In the genomic region with DNA sequence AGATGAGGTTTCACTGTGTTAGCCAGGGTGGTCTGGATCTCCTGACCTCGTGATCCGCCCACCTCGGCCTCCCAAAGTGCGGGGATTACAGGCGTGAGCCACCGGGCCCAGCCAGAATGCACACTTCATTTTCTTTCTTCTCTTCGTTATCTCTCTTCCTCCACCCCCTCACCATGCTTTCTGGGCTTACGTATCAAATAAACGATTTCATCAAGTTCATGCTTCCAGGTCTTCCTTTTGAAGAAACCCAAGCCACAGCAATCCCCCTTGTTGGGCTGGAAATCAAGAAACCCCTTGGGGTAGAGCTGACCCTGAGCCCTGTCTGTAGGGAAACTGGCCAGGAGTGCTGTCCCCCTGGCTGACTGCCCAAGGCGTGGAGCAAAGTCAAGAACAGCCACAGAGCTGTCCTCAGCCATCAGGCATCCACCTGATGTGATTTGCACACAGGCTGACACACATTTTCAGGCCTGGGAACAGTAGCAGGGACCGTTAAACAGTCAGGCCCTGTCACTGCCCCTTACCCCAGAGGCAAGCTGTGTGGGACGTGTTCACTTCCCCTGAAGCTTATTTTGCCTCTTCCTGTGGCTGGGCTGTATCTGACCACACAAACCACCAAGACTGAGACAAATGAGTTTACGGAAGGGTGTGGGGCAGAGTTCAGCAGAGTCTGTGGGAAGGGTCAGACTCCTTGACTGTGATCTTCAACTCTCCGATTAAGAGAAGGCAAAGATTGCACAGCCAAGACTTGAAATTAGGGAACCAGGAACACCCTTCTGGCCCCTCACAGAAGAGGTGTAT, we compare ENCODE assay signal across 8 cellular contexts. TPM values are rescaled to one million over a fixed set of nuclear protein-coding genes. Genes with fewer than 3 reads are reported as not detected.
DNase-seq lines count a peak whose midpoint lies in the region; ATAC-seq and TF ChIP-seq lines count a peak whose summit lies in the region.

No MANE protein-coding gene starts in this region.

- peak overlapping the region; percentile 55 for H3K4me2 ChIP-seq in OCI-LY7 (ENCODE audit: low read length)

- H4K20me1 ChIP-seq in OCI-LY7 (ENCODE audit: insufficient read depth, low read length): no peaks in the 10 kb centered on the region

- no peaks in the 10 kb centered on the region for H3K9me2 ChIP-seq in OCI-LY7 (ENCODE audit: insufficient read depth, low read length)

- intact Hi-C loops in OCI-LY7 (cut with micrococcal nuclease; ENCODE audit: unreplicated experiment): no loop called here

- H3K79me2 ChIP-seq in OCI-LY7 (ENCODE audit: insufficient read depth, low read depth, low read length): no peaks in the 10 kb centered on the region

- H3K9ac ChIP-seq in subcutaneous abdominal adipose tissue (ENCODE audit: low read length in 5 of 5): peak overlapping the region in 2 of 5 donors; percentile 21 to 42

- no peak for TF ChIP-seq CTCF in OCI-LY7 (conservative IDR thresholded peaks at IDR 0.05; ENCODE audit: low read length)

- CTCF ChIA-PET in OCI-LY7 (lab: Charles Lee; ENCODE audit: unreplicated experiment): interaction anchor here (0.5 kb wide), 1 partner anchor 70 kb away, joined by 4 read pairs; no protein-coding TSS in a partner anchor

- H3K36me3 Mint-ChIP-seq in activated naive CD8-positive, alpha-beta T cell treated with anti-CD3 and anti-CD28 coated beads, Interleukin-2, amount 50 U/mL, for 24 hours (ENCODE audit: low read depth): peaks cover 4% of the 10 kb centered on the region

- peak overlapping the region; percentile 68 for H3K4me3 Mint-ChIP-seq in activated naive CD8-positive, alpha-beta T cell treated with anti-CD3 and anti-CD28 coated beads, Interleukin-2, amount 50 U/mL, for 24 hours

- H3K9me3 ChIP-seq in OCI-LY7 (ENCODE audit: low read length) (peaks cover 16% of the 10 kb centered on the region), subcutaneous abdominal adipose tissue (ENCODE audit: control insufficient read depth in 5 of 5, low read length in 5 of 5) (peaks cover 4 to 13% (median 7%) of the 10 kb centered on the region in 5 donors)

- H3K27ac ChIP-seq in OCI-LY7 (ENCODE audit: low read depth, low read length, poor library complexity, severe bottlenecking) (peak overlapping the region; percentile 76), subcutaneous abdominal adipose tissue (ENCODE audit: low read depth, low read length) (peak overlapping the region; percentile 75)

- H3K4me3 ChIP-seq in OCI-LY7 (ENCODE audit: low read depth, low read length, poor library complexity, severe bottlenecking) (peak overlapping the region; percentile 40), subcutaneous abdominal adipose tissue (ENCODE audit: low read depth in 1 of 5, low read length in 5 of 5) (peak overlapping the region in 2 of 5 donors; percentile 21 to 25)

- H3K36me3 ChIP-seq in OCI-LY7 (ENCODE audit: insufficient read depth, low read length) (no peaks in the 10 kb centered on the region), subcutaneous abdominal adipose tissue (ENCODE audit: control insufficient read depth in 5 of 5, insufficient read depth in 5 of 5, low read length in 5 of 5) (no peaks in the 10 kb centered on the region)

- peak overlapping the region; percentile 94 for H2AFZ ChIP-seq in OCI-LY7 (ENCODE audit: low read length)

- H3K27me3 ChIP-seq in subcutaneous abdominal adipose tissue (ENCODE audit: control insufficient read depth in 5 of 5, insufficient read depth in 4 of 5, low read length in 5 of 5): no peaks in the 10 kb centered on the region

- BruUV-seq in OCI-LY7 (replicated peaks; lab: Mats Ljungman, UMichigan): no TSS peak

- DNase-seq in OCI-LY7 (ENCODE audit: low spot score) (peak; percentile 85), medulla oblongata (ENCODE audit: extremely low spot score) (peak; percentile 86), HuH-7 (ENCODE audit: low spot score) (no peak), T1000 (lab: John Stamatoyannopoulos, UW) (no peak)
- DNase-seq in activated naive CD8-positive, alpha-beta T cell treated with anti-CD3 and anti-CD28 coated beads, Interleukin-2, amount 50 U/mL, for 24 hours: peak; percentile 73

- peak overlapping the region; percentile 90 for H3K27ac Mint-ChIP-seq in activated naive CD8-positive, alpha-beta T cell treated with anti-CD3 and anti-CD28 coated beads, Interleukin-2, amount 50 U/mL, for 24 hours

- POLR2A ChIA-PET in OCI-LY7 (lab: Charles Lee): interaction anchor here (0.6 to 1.8 kb wide), 7 partner anchors 10 to 81 kb away, joined by 3 to 8 read pairs (median 4); a partner anchor contains a TSS

- H3K9me3 Mint-ChIP-seq in activated naive CD8-positive, alpha-beta T cell treated with anti-CD3 and anti-CD28 coated beads, Interleukin-2, amount 50 U/mL, for 24 hours: peaks cover 12% of the 10 kb centered on the region

- H3K4me1 ChIP-seq in OCI-LY7 (ENCODE audit: insufficient read depth, low read length, poor library complexity, severe bottlenecking) (peaks cover 18% of the 10 kb centered on the region), subcutaneous abdominal adipose tissue (ENCODE audit: control insufficient read depth in 5 of 5, insufficient read depth in 5 of 5, low read length in 5 of 5) (peaks cover 8 to 30% (median 28%) of the 10 kb centered on the region in 5 donors)

- H3K27me3 Mint-ChIP-seq in activated naive CD8-positive, alpha-beta T cell treated with anti-CD3 and anti-CD28 coated beads, Interleukin-2, amount 50 U/mL, for 24 hours: peaks cover 3% of the 10 kb centered on the region

- ATAC-seq in GM18858 (IDR thresholded peaks at IDR 0.05; ENCODE audit: unreplicated experiment) (peak; percentile 99), HG02870 (IDR thresholded peaks at IDR 0.05; ENCODE audit: unreplicated experiment) (peak; percentile 99)
- peak; percentile 99 for ATAC-seq in activated naive CD8-positive, alpha-beta T cell treated with anti-CD3 and anti-CD28 coated beads, Interleukin-2, amount 50 U/mL, for 24 hours

- peaks cover 33% of the 10 kb centered on the region for H3K4me1 Mint-ChIP-seq in activated naive CD8-positive, alpha-beta T cell treated with anti-CD3 and anti-CD28 coated beads, Interleukin-2, amount 50 U/mL, for 24 hours

RNA-seq across cellular contexts. Expression of a gene that starts 15.1 kb away (rescaled TPM):
- total RNA-seq in OCI-LY7 (2014; rRNA removed; shearing (Covaris generic)): not detected in 2 replicates
- not detected in 2 replicates for total RNA-seq in OCI-LY7 (2022)

RNA-seq across cellular contexts. Expression of a gene that starts 47.4 kb away (rescaled TPM):
- not detected in 2 replicates for total RNA-seq in OCI-LY7 (2014; rRNA removed; shearing (Covaris generic))
- total RNA-seq in OCI-LY7 (2022): not detected in 2 replicates

Comparison
In these comparisons a context has a peak if more than half of its experiments do, and no peak if none do; other contexts are left out.
1. DNase-seq: peak in OCI-LY7 (single experiment), activated naive CD8-positive, alpha-beta T cell treated with anti-CD3 and anti-CD28 coated beads, Interleukin-2, amount 50 U/mL, for 24 hours (single experiment) and medulla oblongata (single experiment); none in HuH-7 (single experiment) and T1000 (single experiment).
2. Peak in every context shown above with its lines, with median percentiles within 50 percentile points of each other: ATAC-seq.